19 cellular contexts compared by ENCODE assay signal in genomic region chr19:3586707-3587346, GRCh38. TPM values are rescaled to one million over a fixed set of nuclear protein-coding genes. Genes with fewer than 3 reads are reported as not detected.
A peak's percentile ranks its signal among the peaks of the same experiment; 100 is the strongest.
DNase-seq lines count a peak whose midpoint lies in the region; ATAC-seq, FAIRE-seq and TF ChIP-seq lines count a peak whose summit lies in the region.
"Had no signal": no experiment of that assay in that cellular context is flagged by ENCODE, and none has a peak within 500 bp of the region (broad histone marks: within the 10 kb centered on the region; RNA-seq: fewer than 3 reads in every experiment).

No MANE protein-coding gene starts in this region.

- peak; percentile 8 for DNase-seq in COR-L47 (lab: John Stamatoyannopoulos, UW)
- DNase-seq in K562 (ENCODE audit: extremely low read depth in 1 of 4, low spot score in 3 of 4) = no peak
- no peak for DNase-seq in neuronal stem cell (ENCODE audit: low spot score)
- DNase-seq in germinal center (ENCODE audit: low spot score) = no peak
- DNase-seq in glomerular visceral epithelial cell (ENCODE audit: extremely low spot score) = no peak
- DNase-seq in activated T-cell treated with anti-CD3 and anti-CD28 coated beads, Interleukin-2, amount 50 U/mL, for 48 hours = no peak
- DNase-seq: activated CD4-positive, CD25-positive, alpha-beta regulatory T cell treated with anti-CD3 and anti-CD28 coated beads, Interleukin-2, amount 50 U/mL, for 72 hours; mucosa of descending colon; NCI-H1436; NCI-H2227 treated with DMSO at 0.1 percent for 48 hours; stimulated activated naive B cell treated with anti-CD40 and anti-IgM and Interleukin-4, amounts not matched to agents 10 μg/mL and 1 μg/mL and 100 μg/mL, for 72 hours; transverse colon had no signal

- H3K9me3 ChIP-seq in K562 (replicated peaks; ENCODE audit: control insufficient read depth, insufficient read depth, low read depth, low read length) (peaks cover 10% of the 10 kb centered on the region; the same call in 1 of the 2 replicates), neuronal stem cell (replicated peaks in 1 of 2; ENCODE audit: control insufficient read depth in 2 of 2, insufficient read depth in 1 of 2, low read depth in 1 of 2, low read length in 2 of 2) (no peaks in the 10 kb centered on the region)
- H3K9me3 ChIP-seq: mucosa of descending colon, Peyer's patch, transverse colon had no signal

- peak overlapping the region; percentile 56 for H3K14ac ChIP-seq in neuronal stem cell (ENCODE audit: low read length)

- H3K9ac ChIP-seq in K562 (ENCODE audit: insufficient read depth in 1 of 2, low read depth in 2 of 2, low read length in 2 of 2) (0 out of 4 replicates have a peak overlapping the region, but pooled peaks of 1 of the 2 experiments have one; percentile 20), neuronal stem cell (ENCODE audit: low read depth, low read length, poor library complexity) (no peak overlapping the region)
- H3K9ac ChIP-seq: neural progenitor cell had no signal

- H2BK120ac ChIP-seq in neuronal stem cell (ENCODE audit: low read depth, low read length) = no peak overlapping the region

- no peak overlapping the region for H2BK5ac ChIP-seq in neuronal stem cell (ENCODE audit: low read length)

- POLR2A ChIA-PET in K562 (lab: Yijun Ruan, JAX) = interaction anchor here (0.7 to 1.3 kb wide), 2 partner anchors 10 to 1740 kb away, joined by 3 read pairs; no protein-coding TSS in a partner anchor

- H3K79me2 ChIP-seq in K562 (ENCODE audit: control insufficient read depth, insufficient read depth, low read length) = no peaks in the 10 kb centered on the region

- peak overlapping the region; percentile 65 for H4K8ac ChIP-seq in neuronal stem cell (ENCODE audit: low read depth, low read length)

- no peak for ATAC-seq in K562
- ATAC-seq: mucosa of descending colon had no signal

- 81% methylated on average over 14 of the region's 31 CpGs for WGBS in K562 (ENCODE audit: insufficient coverage, low coverage, missing lambda C conversion rate)
- WGBS in neuronal stem cell (ENCODE audit: extremely low coverage in 2 of 2, insufficient read length in 2 of 2, insufficient replicate concordance in 1 of 2), 2 donors = no CpG with 5 or more reads among the region's 31 CpGs

- no peak for TF ChIP-seq RAD21 in K562 (CRISPR knock-in tag; conservative IDR thresholded peaks at IDR 0.05 in 1 of 2, IDR thresholded peaks at IDR 0.05 in 1 of 2)

- H4K91ac ChIP-seq in neuronal stem cell (ENCODE audit: low read depth, low read length, poor library complexity) = no peak overlapping the region

- H3K27me3 ChIP-seq in K562 (ENCODE audit: control insufficient read depth in 2 of 2, insufficient read depth in 2 of 2, low read length in 2 of 2) (no peaks in the 10 kb centered on the region), neuronal stem cell (ENCODE audit: control insufficient read depth in 3 of 3, insufficient read depth in 3 of 3, low read depth in 1 of 3, low read length in 3 of 3) (peaks cover 8 to 24% (median 23%) of the 10 kb centered on the region in 3 experiments)
- H3K27me3 ChIP-seq: Peyer's patch had no signal

- TF ChIP-seq CTCF in 22Rv1 (IDR thresholded peaks at IDR 0.05) (no peak), K562 (IDR thresholded peaks at IDR 0.05 in 2 of 3, conservative IDR thresholded peaks at IDR 0.05 in 1 of 3; ENCODE audit: insufficient read depth in 2 of 3, low read depth in 1 of 3, low read length in 3 of 3) (no peak)

- H3K79me1 ChIP-seq in neuronal stem cell (ENCODE audit: low read depth, low read length) = no peaks in the 10 kb centered on the region

- peak overlapping the region; percentile 20 for H3K23ac ChIP-seq in neuronal stem cell (ENCODE audit: low read depth, low read length, poor library complexity)

- H3K36me3 ChIP-seq in K562 (ENCODE audit: control insufficient read depth, insufficient read depth, low read length) = no peaks in the 10 kb centered on the region
- H3K36me3 ChIP-seq in neuronal stem cell (replicated peaks in 1 of 2; ENCODE audit: control insufficient read depth in 2 of 2, insufficient read depth in 2 of 2, low read length in 2 of 2) = no peaks in the 10 kb centered on the region
- H3K36me3 ChIP-seq: neural progenitor cell, Peyer's patch, transverse colon had no signal

- H3K4ac ChIP-seq in neuronal stem cell (ENCODE audit: low read length) = no peak overlapping the region

- H4K20me1 ChIP-seq in K562 (replicated peaks; ENCODE audit: control insufficient read depth, insufficient read depth, low read length) = no peaks in the 10 kb centered on the region

- H3K27ac ChIP-seq in 22Rv1 (peak overlapping the region; percentile 50), K562 (ENCODE audit: extremely low read depth, low read depth, low read length) (no peak overlapping the region), neuronal stem cell (replicated peaks; ENCODE audit: low read length) (no peak overlapping the region)
- H3K27ac ChIP-seq: neural progenitor cell, SK-N-MC, transverse colon had no signal

- H2BK12ac ChIP-seq in neuronal stem cell (ENCODE audit: low read length) = peak overlapping the region; percentile 41

- no peak for TF ChIP-seq EP300 in K562 (IDR thresholded peaks at IDR 0.05; ENCODE audit: low read length)

- no peak for FAIRE-seq in K562 (lab: Jason Lieb, UNC)
- FAIRE-seq: GM19239 had no signal

- CTCF ChIA-PET in K562 (lab: Yijun Ruan, JAX; ENCODE audit: low intra/inter-chr PET ratio) = interaction anchor here (0.6 kb wide), 2 partner anchors 46 to 119 kb away, joined by 3 read pairs; no protein-coding TSS in a partner anchor

- in situ Hi-C loops in K562 (cut with MboI) = no loop called here

- H2BK15ac ChIP-seq in neuronal stem cell (ENCODE audit: low read length) = peak overlapping the region; percentile 58

- no peak overlapping the region for H3K4me3 ChIP-seq in K562
- H3K4me3 ChIP-seq in neuronal stem cell (ENCODE audit: low read length in 2 of 2) = no peak overlapping the region
- H3K4me3 ChIP-seq: mucosa of descending colon, neural progenitor cell had no signal

- no TSS peak for BruUV-seq in K562 (replicated peaks; lab: Mats Ljungman, UMichigan)

- peak overlapping the region; percentile 38 for H3K18ac ChIP-seq in neuronal stem cell (ENCODE audit: low read length)

- TF ChIP-seq POLR2A in K562 (conservative IDR thresholded peaks at IDR 0.05) = no peak

- H3K4me2 ChIP-seq in K562 (ENCODE audit: insufficient read depth, low read length) (no peak overlapping the region), neuronal stem cell (ENCODE audit: insufficient read depth, low read length, poor library complexity, severe bottlenecking) (no peak overlapping the region)

- peak overlapping the region; percentile 75 for H2AK5ac ChIP-seq in neuronal stem cell (ENCODE audit: low read depth, low read length)

- no peaks in the 10 kb centered on the region for H3K9me1 ChIP-seq in K562 (ENCODE audit: control insufficient read depth, insufficient read depth, low read length)

- intact Hi-C loops in K562 (cut with micrococcal nuclease) = loop anchor here (1.0 kb wide), 1 partner anchor 31 kb away; no protein-coding TSS in a partner anchor

- H2AFZ ChIP-seq in K562 (ENCODE audit: low read depth, low read length) = no peak overlapping the region
- H2AFZ ChIP-seq in neuronal stem cell (ENCODE audit: low read length) = no peak overlapping the region
- H2AFZ ChIP-seq: neural progenitor cell had no signal

- peaks cover 0 to 26% of the 10 kb centered on the region in 2 experiments; a peak in 2 of 5 replicates for H3K4me1 ChIP-seq in K562 (replicated peaks in 1 of 2; ENCODE audit: control insufficient read depth in 2 of 2, insufficient read depth in 2 of 2, low read length in 2 of 2)
- no peaks in the 10 kb centered on the region for H3K4me1 ChIP-seq in neuronal stem cell (ENCODE audit: control insufficient read depth in 2 of 2, insufficient read depth in 1 of 2, low read depth in 1 of 2, low read length in 2 of 2)
- H3K4me1 ChIP-seq: neural progenitor cell had no signal

RNA-seq across cellular contexts. Expression of gene GIPC3, which starts 1.5 kb away (rescaled TPM):
- 2.6 and 7.5 TPM in 2 replicates for total RNA-seq in K562 (2011; cell fraction: chromatin; rRNA removed; ENCODE audit: low replicate concordance)
- total RNA-seq in K562 (2011; cell fraction: nucleolus; rRNA removed) = 3.8 and 5.5 TPM in 2 replicates
- total RNA-seq in K562 (2011; cell fraction: nucleoplasm; rRNA removed) = 3.2 and 4.0 TPM in 2 replicates
- 0.54 and 1.2 TPM in 2 replicates for total RNA-seq in K562 (2014; rRNA removed)
- 0.83 and 0.91 TPM in 2 replicates for total RNA-seq in K562 (2014; rRNA removed; fragmentation: Illumina TruSeq; extraction: Trizol)
- total RNA-seq in K562 (2015; rRNA removed; fragmentation: Illumina TruSeq; extraction: Trizol) = 0.98 and 1.0 TPM in 2 replicates
- 3.3 and 3.9 TPM in 2 replicates for total RNA-seq in K562 (2021)
- 2.5 and 3.1 TPM in 2 replicates for polyA plus RNA-seq in K562 (2011; rRNA removed)
- 3.0 and 4.9 TPM in 2 replicates for polyA plus RNA-seq in K562 (2011; cell fraction: cytosol; rRNA removed)
- polyA plus RNA-seq in K562 (2011; cell fraction: nucleus; rRNA removed) = 5.3 and 8.9 TPM in 2 replicates
- polyA plus RNA-seq in K562 (2012) = 3.6 and 14.1 TPM in 2 replicates
- 3.0 and 3.6 TPM in 2 replicates for polyA plus RNA-seq in K562 (2014; fragmentation: Illumina TruSeq; extraction: Trizol)
- polyA plus RNA-seq in K562 (2014; fragmentation: Nextera tagmentation; extraction: Ambion mirVana) = under 1 TPM in 1 of 2 experiments, not detected in 1; 0.03 TPM
- 1.9 and 2.3 TPM in 2 replicates for polyA plus RNA-seq in K562 (2014; rRNA removed)
- polyA minus RNA-seq in K562 (2011; rRNA and poly(A)+ RNA removed) = 2.0 and 3.2 TPM in 2 replicates
- 5.9 and 6.7 TPM in 2 replicates for polyA minus RNA-seq in K562 (2011; cell fraction: cytosol; rRNA and poly(A)+ RNA removed)
- polyA minus RNA-seq in K562 (2011; cell fraction: nucleus; rRNA and poly(A)+ RNA removed) = 1.6 and 2.1 TPM in 2 replicates
- polyA plus RNA-seq in neuronal stem cell (2013, experiment 1 of 2) = 0.46 TPM
- polyA plus RNA-seq in neuronal stem cell (2013, experiment 2 of 2) = 0.47 TPM
- total RNA-seq: G401, H4 had no signal

RNA-seq across cellular contexts. Expression of gene HMG20B, which starts 14.1 kb away (rescaled TPM):
- total RNA-seq in K562 (2011; cell fraction: chromatin; rRNA removed; ENCODE audit: low replicate concordance) = 47.2 and 115 TPM in 2 replicates
- 85.8 and 97.1 TPM in 2 replicates for total RNA-seq in K562 (2011; cell fraction: nucleolus; rRNA removed)
- total RNA-seq in K562 (2011; cell fraction: nucleoplasm; rRNA removed) = 68.6 and 70.5 TPM in 2 replicates
- total RNA-seq in K562 (2014; rRNA removed) (137 and 148 TPM in 2 replicates), K562 (2014; rRNA removed; fragmentation: Illumina TruSeq; extraction: Trizol) (18.2 and 18.5 TPM in 2 replicates), K562 (2015; rRNA removed; fragmentation: Illumina TruSeq; extraction: Trizol) (37.6 and 38.6 TPM in 2 replicates), K562 (2021) (122 and 125 TPM in 2 replicates)
- polyA plus RNA-seq in K562 (2011; rRNA removed) (47.6 and 54.4 TPM in 2 replicates), K562 (2014; fragmentation: Illumina TruSeq; extraction: Trizol) (25.6 and 53.2 TPM in 2 replicates), K562 (2014; fragmentation: Nextera tagmentation; extraction: Ambion mirVana) (under 1 TPM; 0.35 to 0.78 TPM), K562 (2014; rRNA removed) (159 and 172 TPM in 2 replicates)
- polyA plus RNA-seq in K562 (2011; cell fraction: cytosol; rRNA removed) = 49.5 and 107 TPM in 2 replicates
- 169 and 253 TPM in 2 replicates for polyA plus RNA-seq in K562 (2011; cell fraction: nucleus; rRNA removed)
- polyA plus RNA-seq in K562 (2012) = 75.9 and 122 TPM in 2 replicates
- 8.0 and 11.1 TPM in 2 replicates for polyA minus RNA-seq in K562 (2011; rRNA and poly(A)+ RNA removed)
- 24.4 and 30.8 TPM in 2 replicates for polyA minus RNA-seq in K562 (2011; cell fraction: cytosol; rRNA and poly(A)+ RNA removed)
- 24.4 and 30.4 TPM in 2 replicates for polyA minus RNA-seq in K562 (2011; cell fraction: nucleus; rRNA and poly(A)+ RNA removed)
- 76.9 TPM for polyA plus RNA-seq in neuronal stem cell (2013, experiment 1 of 2)
- polyA plus RNA-seq in neuronal stem cell (2013, experiment 2 of 2) = 73.8 TPM

RNA-seq across cellular contexts. Expression of gene TBXA2R, which starts 19.8 kb away (rescaled TPM):
- 10.2 and 37.7 TPM in 2 replicates for total RNA-seq in K562 (2011; cell fraction: chromatin; rRNA removed; ENCODE audit: low replicate concordance)
- 58.8 and 84.5 TPM in 2 replicates for total RNA-seq in K562 (2011; cell fraction: nucleolus; rRNA removed)
- total RNA-seq in K562 (2011; cell fraction: nucleoplasm; rRNA removed) = 27.7 and 36.4 TPM in 2 replicates
- 2.5 and 5.2 TPM in 2 replicates for total RNA-seq in K562 (2014; rRNA removed)
- 2.3 and 2.8 TPM in 2 replicates for total RNA-seq in K562 (2014; rRNA removed; fragmentation: Illumina TruSeq; extraction: Trizol)
- 2.5 and 3.1 TPM in 2 replicates for total RNA-seq in K562 (2015; rRNA removed; fragmentation: Illumina TruSeq; extraction: Trizol)
- total RNA-seq in K562 (2021) = 21.0 and 24.0 TPM in 2 replicates
- polyA plus RNA-seq in K562 (2011; rRNA removed) = 2.9 and 4.4 TPM in 2 replicates
- 4.0 and 21.7 TPM in 2 replicates for polyA plus RNA-seq in K562 (2011; cell fraction: cytosol; rRNA removed)
- polyA plus RNA-seq in K562 (2011; cell fraction: nucleus; rRNA removed) = 3.7 and 12.5 TPM in 2 replicates
- polyA plus RNA-seq in K562 (2012) = 11.5 and 11.6 TPM in 2 replicates
- polyA plus RNA-seq in K562 (2014; fragmentation: Illumina TruSeq; extraction: Trizol) = 4.3 and 6.7 TPM in 2 replicates
- polyA plus RNA-seq in K562 (2014; fragmentation: Nextera tagmentation; extraction: Ambion mirVana) = 1 to 10 TPM; 1.5 to 2.6 TPM
- 5.7 and 6.1 TPM in 2 replicates for polyA plus RNA-seq in K562 (2014; rRNA removed)
- polyA minus RNA-seq in K562 (2011; rRNA and poly(A)+ RNA removed) = 0.90 and 1.6 TPM in 2 replicates
- 17.4 and 19.6 TPM in 2 replicates for polyA minus RNA-seq in K562 (2011; cell fraction: cytosol; rRNA and poly(A)+ RNA removed)
- 3.1 and 6.1 TPM in 2 replicates for polyA minus RNA-seq in K562 (2011; cell fraction: nucleus; rRNA and poly(A)+ RNA removed)
- polyA plus RNA-seq in neuronal stem cell (2013, experiment 1 of 2) = 0.11 TPM
- 0.12 TPM for polyA plus RNA-seq in neuronal stem cell (2013, experiment 2 of 2)
- total RNA-seq: H4 had no signal

RNA-seq across cellular contexts. Expression of gene MFSD12, which starts 29.4 kb away (rescaled TPM):
- total RNA-seq in K562 (2011; cell fraction: chromatin; rRNA removed; ENCODE audit: low replicate concordance) = 80.9 and 267 TPM in 2 replicates
- 253 and 311 TPM in 2 replicates for total RNA-seq in K562 (2011; cell fraction: nucleolus; rRNA removed)
- 151 and 160 TPM in 2 replicates for total RNA-seq in K562 (2011; cell fraction: nucleoplasm; rRNA removed)
- total RNA-seq in K562 (2014; rRNA removed) (99.9 and 103 TPM in 2 replicates), K562 (2014; rRNA removed; fragmentation: Illumina TruSeq; extraction: Trizol) (18.8 and 21.5 TPM in 2 replicates), K562 (2015; rRNA removed; fragmentation: Illumina TruSeq; extraction: Trizol) (34.8 and 40.7 TPM in 2 replicates), K562 (2021) (110 and 112 TPM in 2 replicates)
- polyA plus RNA-seq in K562 (2011; rRNA removed) (31.8 and 53.9 TPM in 2 replicates), K562 (2014; fragmentation: Illumina TruSeq; extraction: Trizol) (28.2 and 63.0 TPM in 2 replicates), K562 (2014; fragmentation: Nextera tagmentation; extraction: Ambion mirVana) (1 to 10 TPM in 1 of 2 experiments, under 1 TPM in 1; 0.69 to 1.7 TPM), K562 (2014; rRNA removed) (79.9 and 80.7 TPM in 2 replicates)
- polyA plus RNA-seq in K562 (2011; cell fraction: cytosol; rRNA removed) = 48.2 and 140 TPM in 2 replicates
- 127 and 224 TPM in 2 replicates for polyA plus RNA-seq in K562 (2011; cell fraction: nucleus; rRNA removed)
- 63.5 and 81.8 TPM in 2 replicates for polyA plus RNA-seq in K562 (2012)
- polyA minus RNA-seq in K562 (2011; rRNA and poly(A)+ RNA removed) = 19.6 and 27.4 TPM in 2 replicates
- 64.0 and 66.5 TPM in 2 replicates for polyA minus RNA-seq in K562 (2011; cell fraction: cytosol; rRNA and poly(A)+ RNA removed)
- 38.5 and 38.8 TPM in 2 replicates for polyA minus RNA-seq in K562 (2011; cell fraction: nucleus; rRNA and poly(A)+ RNA removed)
- 27.9 TPM for polyA plus RNA-seq in neuronal stem cell (2013, experiment 1 of 2)
- 25.3 TPM for polyA plus RNA-seq in neuronal stem cell (2013, experiment 2 of 2)

RNA-seq across cellular contexts. Expression of gene CACTIN, which starts 39.8 kb away (rescaled TPM):
- total RNA-seq in K562 (2011; cell fraction: chromatin; rRNA removed; ENCODE audit: low replicate concordance) = 35.4 and 89.8 TPM in 2 replicates
- total RNA-seq in K562 (2011; cell fraction: nucleolus; rRNA removed) = 60.3 and 65.9 TPM in 2 replicates
- total RNA-seq in K562 (2011; cell fraction: nucleoplasm; rRNA removed) = 35.3 and 37.6 TPM in 2 replicates
- total RNA-seq in K562 (2014; rRNA removed) = 46.5 and 57.8 TPM in 2 replicates
- total RNA-seq in K562 (2014; rRNA removed; fragmentation: Illumina TruSeq; extraction: Trizol) = 7.6 and 7.9 TPM in 2 replicates
- 25.6 and 27.3 TPM in 2 replicates for total RNA-seq in K562 (2015; rRNA removed; fragmentation: Illumina TruSeq; extraction: Trizol)
- total RNA-seq in K562 (2021) = 42.1 and 49.2 TPM in 2 replicates
- 15.0 and 19.4 TPM in 2 replicates for polyA plus RNA-seq in K562 (2011; rRNA removed)
- 21.9 and 50.9 TPM in 2 replicates for polyA plus RNA-seq in K562 (2011; cell fraction: cytosol; rRNA removed)
- 54.2 and 84.9 TPM in 2 replicates for polyA plus RNA-seq in K562 (2011; cell fraction: nucleus; rRNA removed)
- polyA plus RNA-seq in K562 (2012) = 22.8 and 28.5 TPM in 2 replicates
- 9.6 and 20.4 TPM in 2 replicates for polyA plus RNA-seq in K562 (2014; fragmentation: Illumina TruSeq; extraction: Trizol)
- under 1 TPM; 0.15 to 0.52 TPM for polyA plus RNA-seq in K562 (2014; fragmentation: Nextera tagmentation; extraction: Ambion mirVana)
- polyA plus RNA-seq in K562 (2014; rRNA removed) = 35.0 and 36.4 TPM in 2 replicates
- 4.5 and 9.4 TPM in 2 replicates for polyA minus RNA-seq in K562 (2011; rRNA and poly(A)+ RNA removed)
- 13.0 and 16.6 TPM in 2 replicates for polyA minus RNA-seq in K562 (2011; cell fraction: cytosol; rRNA and poly(A)+ RNA removed)
- polyA minus RNA-seq in K562 (2011; cell fraction: nucleus; rRNA and poly(A)+ RNA removed) = 9.6 and 12.0 TPM in 2 replicates
- polyA plus RNA-seq in neuronal stem cell (2013, experiment 1 of 2) = 23.9 TPM
- 25.3 TPM for polyA plus RNA-seq in neuronal stem cell (2013, experiment 2 of 2)
